ENCODE assay signal across 24 cellular contexts in the genomic region with DNA sequence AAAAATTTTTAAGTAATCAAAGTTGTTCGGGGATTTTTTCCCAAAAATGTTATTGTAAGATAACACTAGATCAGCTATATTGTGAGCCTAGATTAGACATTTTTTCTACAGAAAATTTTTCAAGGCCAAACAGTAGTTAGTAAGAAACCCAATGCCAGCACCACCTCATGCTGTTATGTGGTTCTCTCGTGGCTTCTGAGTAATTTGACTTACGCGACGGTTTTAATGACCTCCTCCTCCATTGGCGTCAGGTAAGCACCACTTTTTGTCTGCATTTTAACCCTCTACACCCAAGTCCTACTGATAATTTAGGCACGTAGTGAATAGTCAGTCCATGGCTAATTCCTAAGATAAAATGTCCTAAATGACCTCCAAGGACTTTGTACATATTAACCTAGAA. TPM values are rescaled to one million over a fixed set of nuclear protein-coding genes. Genes with fewer than 3 reads are reported as not detected.
DNase-seq lines count a peak whose midpoint lies in the region; ATAC-seq, FAIRE-seq and TF ChIP-seq lines count a peak whose summit lies in the region.
"Had no signal": no experiment of that assay in that cellular context is flagged by ENCODE, and none has a peak within 500 bp of the region (broad histone marks: within the 10 kb centered on the region; RNA-seq: fewer than 3 reads in every experiment).

No MANE protein-coding gene starts in this region.

- no peak overlapping the region for H2AFZ ChIP-seq in astrocyte (ENCODE audit: low read depth, low read length)

- FAIRE-seq in astrocyte (lab: Jason Lieb, UNC): no peak
- FAIRE-seq: A204.1, GM18507, RCC 7860 had no signal

- H3K27ac ChIP-seq in astrocyte (ENCODE audit: low read depth, low read length) (no peak overlapping the region), aorta (ENCODE audit: low read depth in 1 of 2, low read length in 2 of 2) (no peak overlapping the region)
- H3K27ac ChIP-seq: HL-60 had no signal

- peaks cover 76% of the 10 kb centered on the region for H3K79me2 ChIP-seq in astrocyte (ENCODE audit: insufficient read depth, low read length)

- peak; percentile 15 for DNase-seq in activated CD8-positive, alpha-beta memory T cell treated with anti-CD3 and anti-CD28 coated beads for 24 hours
- DNase-seq in activated CD8-positive, alpha-beta memory T cell treated with anti-CD3 and anti-CD28 coated beads, Interleukin-2, amount 50 U/mL, for 48 hours: no peak
- peak; percentile 57 for DNase-seq in astrocyte (ENCODE audit: low read depth)
- no peak for DNase-seq in endothelial cell (ENCODE audit: low spot score)
- no peak for DNase-seq in hepatic stellate cell (ENCODE audit: low spot score)
- DNase-seq in T-helper 17 cell: no peak
- DNase-seq in aorta: no peak
- DNase-seq: C1 segment of cervical spinal cord; CD4-positive, alpha-beta memory T cell; COR-L47; DMS53; Karpas-422; NCI-H1092; NCI-H1436; NCI-H187; NCI-H2081 treated with DMSO at 0.1 percent for 48 hours; NCI-H524 treated with DMSO at 0.1 percent for 48 hours; NCI-H774; SIG-M5 had no signal

- 88 to 89% methylated on average over 7 of the region's 7 CpGs for WGBS in aorta, 2 donors

- no peak overlapping the region for H3K4me2 ChIP-seq in astrocyte (ENCODE audit: low read length)

- H3K4me3 Mint-ChIP-seq in astrocyte (ENCODE audit: unreplicated experiment) (no peak overlapping the region), endothelial cell (ENCODE audit: unreplicated experiment) (peak overlapping the region; percentile 59), T-helper 17 cell (no peak overlapping the region)
- H3K4me3 Mint-ChIP-seq: CD4-positive, alpha-beta memory T cell had no signal

- H3K36me3 Mint-ChIP-seq in astrocyte (ENCODE audit: low read depth, unreplicated experiment) (peaks cover 21% of the 10 kb centered on the region), endothelial cell (ENCODE audit: low read depth, unreplicated experiment) (peaks cover 40% of the 10 kb centered on the region), T-helper 17 cell (ENCODE audit: low read depth) (peaks cover 5% of the 10 kb centered on the region)

- peaks cover 59% of the 10 kb centered on the region for H3K4me1 ChIP-seq in astrocyte (ENCODE audit: insufficient read depth, low read length)
- H3K4me1 ChIP-seq in aorta (ENCODE audit: control insufficient read depth in 1 of 2, insufficient read depth in 2 of 2, low read length in 2 of 2): peaks cover 0 to 4% of the 10 kb centered on the region in 2 donors

- H3K4me3 ChIP-seq in astrocyte (ENCODE audit: insufficient read depth, low read depth, low read length) (no peak overlapping the region), aorta (ENCODE audit: low read length in 2 of 2) (no peak overlapping the region)

- TF ChIP-seq CTCF in astrocyte (IDR thresholded peaks at IDR 0.05; ENCODE audit: insufficient read depth, low read depth, low read length): no peak
- no peak for TF ChIP-seq CTCF in endothelial cell (IDR thresholded peaks at IDR 0.05; ENCODE audit: unreplicated experiment)

- H3K27ac Mint-ChIP-seq in astrocyte (ENCODE audit: unreplicated experiment) (peak overlapping the region; percentile 1), endothelial cell (ENCODE audit: unreplicated experiment) (peak overlapping the region; percentile 5), T-helper 17 cell (no peak overlapping the region)
- H3K27ac Mint-ChIP-seq: CD4-positive, alpha-beta memory T cell had no signal

- H3K9me3 ChIP-seq in astrocyte (ENCODE audit: insufficient read depth, low read depth, low read length): no peaks in the 10 kb centered on the region
- no peaks in the 10 kb centered on the region for H3K9me3 ChIP-seq in T-helper 17 cell (ENCODE audit: control insufficient read depth, low read length, poor library complexity, severe bottlenecking)
- no peaks in the 10 kb centered on the region for H3K9me3 ChIP-seq in aorta (ENCODE audit: control insufficient read depth, low read length)

- H3K36me3 ChIP-seq in astrocyte (ENCODE audit: insufficient read depth, low read length) (no peaks in the 10 kb centered on the region), aorta (ENCODE audit: control insufficient read depth in 1 of 2, insufficient read depth in 2 of 2, low read length in 1 of 2) (no peaks in the 10 kb centered on the region)

- H3K27me3 Mint-ChIP-seq in astrocyte (ENCODE audit: low read depth, unreplicated experiment): no peaks in the 10 kb centered on the region
- peaks cover 13% of the 10 kb centered on the region for H3K27me3 Mint-ChIP-seq in endothelial cell (ENCODE audit: unreplicated experiment)
- peaks cover 14% of the 10 kb centered on the region for H3K27me3 Mint-ChIP-seq in T-helper 17 cell

- no peak overlapping the region for H3K9ac ChIP-seq in astrocyte (ENCODE audit: low read length)

- no peak for ATAC-seq in T-helper 17 cell
- ATAC-seq in aorta (ENCODE audit: low FRiP score): no peak
- ATAC-seq: HCT116 had no signal

- no peaks in the 10 kb centered on the region for H4K20me1 ChIP-seq in astrocyte (ENCODE audit: insufficient read depth, low read length)

- H3K9me3 Mint-ChIP-seq in astrocyte (ENCODE audit: unreplicated experiment) (peaks cover 3% of the 10 kb centered on the region), endothelial cell (ENCODE audit: unreplicated experiment) (no peaks in the 10 kb centered on the region)
- H3K9me3 Mint-ChIP-seq: CD4-positive, alpha-beta memory T cell had no signal

- H3K4me1 Mint-ChIP-seq in astrocyte (ENCODE audit: low read depth, unreplicated experiment) (peaks cover 67% of the 10 kb centered on the region), endothelial cell (ENCODE audit: unreplicated experiment) (peaks cover 84% of the 10 kb centered on the region), T-helper 17 cell (peaks cover 9% of the 10 kb centered on the region)

- H3K27me3 ChIP-seq in astrocyte (ENCODE audit: insufficient read depth, low read length): no peaks in the 10 kb centered on the region
- no peaks in the 10 kb centered on the region for H3K27me3 ChIP-seq in aorta (ENCODE audit: control insufficient read depth in 1 of 2, insufficient read depth in 2 of 2, low read length in 1 of 2)

- intact Hi-C loops in aorta (cut with DNase I): loop anchor here in 1 of 2 donors (5.0 to 10.0 kb wide), 2 partner anchors 60 to 153 kb away; no protein-coding TSS in a partner anchor

RNA-seq across cellular contexts. Expression of gene RPS6KA2, which starts 9.7 kb away (rescaled TPM):
- total RNA-seq in astrocyte (33.5 and 38.8 TPM in 2 replicates), endothelial cell (ENCODE audit: unreplicated experiment) (105 TPM), T-helper 17 cell (1 to 10 TPM; 3.3 to 5.9 TPM), aorta (10 to 100 TPM; 43.2 to 52.7 TPM)
- polyA plus RNA-seq in aorta: 10 to 100 TPM; 24.5 to 31.3 TPM

RNA-seq across cellular contexts. Expression of gene RAMACL, which starts 30.9 kb away (rescaled TPM):
- 1.2 and 1.3 TPM in 2 replicates for total RNA-seq in astrocyte
- 4.9 TPM for total RNA-seq in endothelial cell (ENCODE audit: unreplicated experiment)
- total RNA-seq in T-helper 17 cell: under 1 TPM; 0.44 to 0.82 TPM
- 1 to 10 TPM; 2.4 to 6.4 TPM for total RNA-seq in aorta
- polyA plus RNA-seq in aorta: under 1 TPM in 1 of 2 donors, not detected in 1; 0.41 TPM

Comparison
In these comparisons a context has a peak if more than half of its experiments do, and no peak if none do; other contexts are left out.
1. DNase-seq: peak in activated CD8-positive, alpha-beta memory T cell treated with anti-CD3 and anti-CD28 coated beads for 24 hours (single experiment) and astrocyte (single experiment); none in activated CD8-positive, alpha-beta memory T cell treated with anti-CD3 and anti-CD28 coated beads, Interleukin-2, amount 50 U/mL, for 48 hours (single experiment), endothelial cell (single experiment), hepatic stellate cell (single experiment), T-helper 17 cell (0 of 3) and aorta (0 of 2).